ENCODE assay signal across 20 cellular contexts in the genomic region with DNA sequence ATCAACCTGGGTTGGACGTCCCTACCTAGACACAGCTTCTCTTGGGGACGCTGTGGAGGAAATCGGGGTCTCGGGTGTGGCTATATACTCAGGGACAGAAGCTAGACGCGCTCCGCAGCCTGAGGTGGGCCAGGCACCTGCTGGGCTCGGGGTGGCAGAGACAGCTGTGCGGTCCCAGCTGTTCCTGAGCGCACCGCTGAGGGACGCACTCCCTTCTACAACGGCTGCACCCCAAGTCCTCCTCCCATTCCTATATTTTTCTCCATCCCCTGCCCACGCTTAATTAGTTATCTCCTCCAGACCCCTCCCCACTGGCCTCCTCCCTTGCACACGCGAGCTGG. TPM values are rescaled to one million over a fixed set of nuclear protein-coding genes. Genes with fewer than 3 reads are reported as not detected.
DNase-seq lines count a peak whose midpoint lies in the region; TF ChIP-seq lines count a peak whose summit lies in the region.
"Had no signal": no experiment of that assay in that cellular context is flagged by ENCODE, and none has a peak within 500 bp of the region (broad histone marks: within the 10 kb centered on the region; RNA-seq: fewer than 3 reads in every experiment).

No MANE protein-coding gene starts in this region.

- H3K27me3 ChIP-seq in breast epithelium (peaks cover 0 to 25% of the 10 kb centered on the region in 2 donors), ectodermal cell (ENCODE audit: control insufficient read depth, insufficient read depth, low read length, poor library complexity, severe bottlenecking) (peaks cover 29% of the 10 kb centered on the region), mesendoderm (ENCODE audit: insufficient read depth, low read length, poor library complexity) (peaks cover 13% of the 10 kb centered on the region), prostate gland (replicated peaks; ENCODE audit: insufficient read depth) (peaks cover 5% of the 10 kb centered on the region)
- H3K27me3 ChIP-seq: uterus had no signal

- H3K9ac ChIP-seq in mesendoderm (ENCODE audit: low read length), result no peak overlapping the region

- no peaks in the 10 kb centered on the region for H3K4me1 ChIP-seq in breast epithelium
- no peaks in the 10 kb centered on the region for H3K4me1 ChIP-seq in ectodermal cell (ENCODE audit: control insufficient read depth, insufficient read depth, low read length)
- no peaks in the 10 kb centered on the region for H3K4me1 ChIP-seq in mesendoderm (ENCODE audit: control insufficient read depth, low read depth, low read length)
- H3K4me1 ChIP-seq in prostate gland (replicated peaks), result no peaks in the 10 kb centered on the region
- H3K4me1 ChIP-seq: gastrocnemius medialis, uterus had no signal

- CTCF ChIA-PET in MCF 10A (lab: Yijun Ruan, JAX), result interaction anchor here (0.8 kb wide), 1 partner anchor 9 kb away, joined by 3 read pairs; no protein-coding TSS in a partner anchor

- peak overlapping the region; percentile 25 for H3K4me2 ChIP-seq in mesendoderm (ENCODE audit: low read length)

- no peak overlapping the region for H3K23ac ChIP-seq in mesendoderm (ENCODE audit: low read length)

- H3K27ac ChIP-seq in breast epithelium, result no peak overlapping the region
- H3K27ac ChIP-seq in ectodermal cell (ENCODE audit: insufficient read depth, low read depth, low read length, poor library complexity, severe bottlenecking), result no peak overlapping the region
- no peak overlapping the region for H3K27ac ChIP-seq in mesendoderm (ENCODE audit: low read depth, low read length)
- no peak overlapping the region for H3K27ac ChIP-seq in prostate gland
- H3K27ac ChIP-seq: gastrocnemius medialis, uterus had no signal

- no peak overlapping the region for H3K18ac ChIP-seq in mesendoderm (ENCODE audit: low read length)

- DNase-seq in breast epithelium (ENCODE audit: low spot score in 2 of 2), result no peak
- DNase-seq in MCF 10A (ENCODE audit: unreplicated experiment), result no peak
- DNase-seq in mesendoderm, result no peak
- no peak for DNase-seq in type B pancreatic cell (ENCODE audit: extremely low spot score, unreplicated experiment)
- no peak for DNase-seq in OCI-M1 (lab: John Stamatoyannopoulos, UW)
- DNase-seq in effector CD8-positive, alpha-beta T cell (lab: John Stamatoyannopoulos, UW), result no peak
- no peak for DNase-seq in prostate gland (ENCODE audit: low spot score)
- DNase-seq: activated CD4-positive, CD25-positive, alpha-beta regulatory T cell treated with anti-CD3 and anti-CD28 coated beads, Interleukin-2, amount 50 U/mL, for 72 hours; activated naive CD4-positive, alpha-beta T cell treated with anti-CD3 and anti-CD28 coated beads, Interleukin-2, amount 10 ng/mL, durations not matched to agents 7 days and 5 days; CD8-positive, alpha-beta memory T cell; gastrocnemius medialis; kidney; NCI-H2171; stimulated activated CD4-positive, alpha-beta T cell treated with anti-CD3 and anti-CD28 coated beads, Interleukin-15, amount 100 ng/mL, for 24 hours; uterus had no signal

- no peak overlapping the region for H3K56ac ChIP-seq in mesendoderm (ENCODE audit: low read length)

- no peaks in the 10 kb centered on the region for H3K79me1 ChIP-seq in mesendoderm (ENCODE audit: low read length)

- no peaks in the 10 kb centered on the region for H3K36me3 Mint-ChIP-seq in MCF 10A (ENCODE audit: insufficient read depth, unreplicated experiment)
- no peaks in the 10 kb centered on the region for H3K36me3 Mint-ChIP-seq in type B pancreatic cell
- H3K36me3 Mint-ChIP-seq: activated naive CD4-positive, alpha-beta T cell treated with anti-CD3 and anti-CD28 coated beads, Interleukin-2, amount 10 ng/mL, durations not matched to agents 7 days and 5 days; CD8-positive, alpha-beta memory T cell had no signal

- H3K79me2 ChIP-seq in mesendoderm (ENCODE audit: control insufficient read depth, insufficient read depth, low read length), result no peaks in the 10 kb centered on the region

- H2BK5ac ChIP-seq in mesendoderm (ENCODE audit: low read length), result no peak overlapping the region

- intact Hi-C loops in breast epithelium (cut with DNase I; ENCODE audit: low total_unique reads), result no loop called here
- intact Hi-C loops in MCF 10A (cut with micrococcal nuclease), result no loop called here
- intact Hi-C loops in prostate gland (cut with DNase I), result no loop called here

- no peak overlapping the region for H2BK15ac ChIP-seq in mesendoderm (replicated peaks; ENCODE audit: low read depth)

- H2AK5ac ChIP-seq in mesendoderm (ENCODE audit: low read length), result no peak overlapping the region

- H3K4me1 Mint-ChIP-seq in MCF 10A (ENCODE audit: insufficient read depth, unreplicated experiment), result peaks cover 5% of the 10 kb centered on the region
- H3K4me1 Mint-ChIP-seq in type B pancreatic cell (ENCODE audit: unreplicated experiment), result peaks cover 7% of the 10 kb centered on the region
- H3K4me1 Mint-ChIP-seq: activated naive CD4-positive, alpha-beta T cell treated with anti-CD3 and anti-CD28 coated beads, Interleukin-2, amount 10 ng/mL, durations not matched to agents 7 days and 5 days; CD8-positive, alpha-beta memory T cell had no signal

- no peak overlapping the region for H4K5ac ChIP-seq in mesendoderm (ENCODE audit: low read length)

- H3K27ac Mint-ChIP-seq in MCF 10A (ENCODE audit: low read depth, unreplicated experiment), result no peak overlapping the region
- H3K27ac Mint-ChIP-seq in type B pancreatic cell, result no peak overlapping the region
- H3K27ac Mint-ChIP-seq: activated naive CD4-positive, alpha-beta T cell treated with anti-CD3 and anti-CD28 coated beads, Interleukin-2, amount 10 ng/mL, durations not matched to agents 7 days and 5 days; CD8-positive, alpha-beta memory T cell; stimulated activated naive CD8-positive, alpha-beta T cell treated with anti-CD3 and anti-CD28 coated beads, Interleukin-15, Interleukin-2, amounts not matched to agents 100 ng/mL and 50 ng/mL, for 24 hours; T-helper 1 cell treated with Interleukin-12 subunit alpha and Interleukin-12 subunit beta and Interleukin-4 antibody, amounts not matched to agents 30 μg/mL and 1 μg/mL, for 36 hours had no signal

- H3K4me3 Mint-ChIP-seq in MCF 10A (ENCODE audit: unreplicated experiment), result no peak overlapping the region
- H3K4me3 Mint-ChIP-seq in type B pancreatic cell, result peak overlapping the region; percentile 47
- H3K4me3 Mint-ChIP-seq: activated naive CD4-positive, alpha-beta T cell treated with anti-CD3 and anti-CD28 coated beads, Interleukin-2, amount 10 ng/mL, durations not matched to agents 7 days and 5 days; CD8-positive, alpha-beta memory T cell; stimulated activated naive CD8-positive, alpha-beta T cell treated with anti-CD3 and anti-CD28 coated beads, Interleukin-15, Interleukin-2, amounts not matched to agents 100 ng/mL and 50 ng/mL, for 24 hours; T-helper 1 cell treated with Interleukin-12 subunit alpha and Interleukin-12 subunit beta and Interleukin-4 antibody, amounts not matched to agents 30 μg/mL and 1 μg/mL, for 36 hours had no signal

- H4K8ac ChIP-seq in mesendoderm (ENCODE audit: low read depth, low read length), result no peak overlapping the region

- H3K36me3 ChIP-seq in breast epithelium (no peaks in the 10 kb centered on the region), ectodermal cell (ENCODE audit: control insufficient read depth, insufficient read depth, low read length) (no peaks in the 10 kb centered on the region), mesendoderm (ENCODE audit: control insufficient read depth, insufficient read depth, low read length) (no peaks in the 10 kb centered on the region), prostate gland (no peaks in the 10 kb centered on the region)
- H3K36me3 ChIP-seq: gastrocnemius medialis, uterus had no signal

- H2BK120ac ChIP-seq in mesendoderm (ENCODE audit: low read depth, low read length), result no peak overlapping the region

- no peaks in the 10 kb centered on the region for H3K27me3 Mint-ChIP-seq in MCF 10A (ENCODE audit: insufficient read depth, unreplicated experiment)
- H3K27me3 Mint-ChIP-seq in type B pancreatic cell, result peaks cover 67% of the 10 kb centered on the region

- H3K9me3 Mint-ChIP-seq in MCF 10A (ENCODE audit: unreplicated experiment) (peaks cover 7% of the 10 kb centered on the region), type B pancreatic cell (no peaks in the 10 kb centered on the region)
- H3K9me3 Mint-ChIP-seq: activated naive CD4-positive, alpha-beta T cell treated with anti-CD3 and anti-CD28 coated beads, Interleukin-2, amount 10 ng/mL, durations not matched to agents 7 days and 5 days; stimulated activated naive CD8-positive, alpha-beta T cell treated with anti-CD3 and anti-CD28 coated beads, Interleukin-15, Interleukin-2, amounts not matched to agents 100 ng/mL and 50 ng/mL, for 24 hours; T-helper 1 cell treated with Interleukin-12 subunit alpha and Interleukin-12 subunit beta and Interleukin-4 antibody, amounts not matched to agents 30 μg/mL and 1 μg/mL, for 36 hours had no signal

- no TSS peak for BruUV-seq in MCF 10A (replicated peaks; lab: Mats Ljungman, UMichigan)

- TF ChIP-seq POLR2A in breast epithelium (IDR thresholded peaks at IDR 0.05) (no peak), prostate gland (IDR thresholded peaks at IDR 0.05) (no peak)

- POLR2A ChIA-PET in MCF 10A (lab: Yijun Ruan, JAX), result no interaction called here

- H3K9me3 ChIP-seq in breast epithelium (no peaks in the 10 kb centered on the region), ectodermal cell (ENCODE audit: control insufficient read depth, low read length) (no peaks in the 10 kb centered on the region), prostate gland (no peaks in the 10 kb centered on the region)
- H3K9me3 ChIP-seq: gastrocnemius medialis, uterus had no signal

- H3K4me3 ChIP-seq in breast epithelium (peak overlapping the region in 2 of 3 donors; percentile 17 to 55), ectodermal cell (ENCODE audit: insufficient read depth, low read depth, low read length) (peak overlapping the region; percentile 31), mesendoderm (ENCODE audit: low read length) (no peak overlapping the region), prostate gland (no peak overlapping the region)
- H3K4me3 ChIP-seq: gastrocnemius medialis, uterus had no signal

- TF ChIP-seq CTCF in breast epithelium (IDR thresholded peaks at IDR 0.05) (no peak), MCF 10A (IDR thresholded peaks at IDR 0.05; ENCODE audit: unreplicated experiment) (no peak), type B pancreatic cell (conservative IDR thresholded peaks at IDR 0.05) (no peak), prostate gland (IDR thresholded peaks at IDR 0.05) (no peak)

- 24 to 29% methylated on average over 16 of the region's 16 CpGs for WGBS in ectodermal cell, 2 experiments
- no CpG with 5 or more reads among the region's 16 CpGs for WGBS in mesendoderm (ENCODE audit: extremely low coverage, insufficient coverage, low lambda C conversion rate)
- WGBS in prostate gland, result 10% methylated on average over 13 of the region's 16 CpGs

- no peak overlapping the region for H3K4ac ChIP-seq in mesendoderm (ENCODE audit: low read depth, low read length)

RNA-seq across cellular contexts. Expression of a gene that starts 0.2 kb away (rescaled TPM):
- not detected for total RNA-seq in breast epithelium
- total RNA-seq in MCF 10A (2022), result not detected in 2 replicates
- polyA plus RNA-seq in ectodermal cell (2013, experiment 1 of 4), result not detected
- polyA plus RNA-seq in ectodermal cell (2013, experiment 2 of 4), result not detected
- not detected for polyA plus RNA-seq in ectodermal cell (2013, experiment 3 of 4)
- polyA plus RNA-seq in ectodermal cell (2013, experiment 4 of 4), result not detected
- polyA plus RNA-seq in mesendoderm (2013, experiment 1 of 2), result not detected
- polyA plus RNA-seq in mesendoderm (2013, experiment 2 of 2), result not detected
- 0.40 TPM in 1 of 2 replicates, not detected in the other for total RNA-seq in type B pancreatic cell (ENCODE audit: low replicate concordance)
- under 1 TPM in 1 of 2 donors, not detected in 1; 0.62 TPM for total RNA-seq in prostate gland
- total RNA-seq: CD8-positive, alpha-beta memory T cell; gastrocnemius medialis; kidney; posterior vena cava; Right ventricle myocardium inferior; uterus had no signal
- polyA plus RNA-seq: CD8-positive, alpha-beta memory T cell had no signal

Comparison
In these comparisons a context has a peak if more than half of its experiments do, and no peak if none do; other contexts are left out.
1. H3K4me3 ChIP-seq: peak in breast epithelium (2 of 3) and ectodermal cell (single experiment); none in mesendoderm (single experiment) and prostate gland (0 of 2).